ENCODE assay signal across 20 cellular contexts in the genomic region with DNA sequence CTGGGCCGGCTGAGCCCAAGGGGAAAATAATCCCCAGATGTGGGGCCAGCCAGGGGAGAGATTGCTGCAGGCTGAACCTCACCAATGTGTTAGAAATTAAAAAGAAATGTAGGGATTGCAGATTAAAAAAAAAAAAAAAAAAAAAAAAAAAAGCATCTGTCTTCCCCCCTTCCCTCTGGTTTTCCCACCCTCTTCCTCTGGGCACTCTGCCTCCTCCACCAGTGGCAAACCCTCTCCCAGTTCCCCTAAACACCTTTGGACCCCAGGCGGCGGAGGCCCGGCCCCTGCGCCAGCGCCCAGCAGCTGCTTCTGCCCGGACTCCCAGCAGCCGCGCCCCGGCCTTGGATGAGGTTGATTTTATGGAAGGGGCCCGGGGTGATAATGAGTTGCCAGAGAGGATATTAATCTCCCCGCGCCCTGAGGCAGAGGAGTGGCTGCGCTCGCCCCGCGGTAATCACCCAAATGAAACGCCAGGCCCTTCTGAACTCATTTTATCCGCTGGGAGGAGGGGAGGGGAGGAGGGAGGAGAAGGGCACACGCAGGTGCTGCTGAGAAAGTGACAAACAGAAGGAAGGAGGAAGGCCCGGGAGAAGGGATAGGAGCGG. TPM values are rescaled to one million over a fixed set of nuclear protein-coding genes. Genes with fewer than 3 reads are reported as not detected.
DNase-seq lines count a peak whose midpoint lies in the region; ATAC-seq, FAIRE-seq and TF ChIP-seq lines count a peak whose summit lies in the region.
"Had no signal": no experiment of that assay in that cellular context is flagged by ENCODE, and none has a peak within 500 bp of the region (broad histone marks: within the 10 kb centered on the region; RNA-seq: fewer than 3 reads in every experiment).

No MANE protein-coding gene starts in this region.

- H3K27me3 ChIP-seq in SK-N-SH (ENCODE audit: insufficient read depth), result peaks cover 98% of the 10 kb centered on the region
- H3K27me3 ChIP-seq in pancreas, result no peaks in the 10 kb centered on the region

- no peak for TF ChIP-seq RAD21 in SK-N-SH (IDR thresholded peaks at IDR 0.05; ENCODE audit: low read length)

- POLR2A ChIA-PET in SK-N-SH (lab: Yijun Ruan, JAX), result no interaction called here
- POLR2A ChIA-PET in HEK293T (lab: Yijun Ruan, JAX), result interaction anchor here (1.0 to 3.5 kb wide), 2 partner anchors 7 to 94 kb away, joined by 3 to 15 read pairs; a partner anchor contains a TSS

- TF ChIP-seq CTCF in SK-N-SH (IDR thresholded peaks at IDR 0.05) (no peak), pancreas (IDR thresholded peaks at IDR 0.05) (no peak)

- H3K27ac ChIP-seq in SK-N-SH (ENCODE audit: low read depth in 2 of 2, low read length in 1 of 2), result no peak overlapping the region
- peak overlapping the region; percentile 42 to 90 (median 68) for H3K27ac ChIP-seq in pancreas
- H3K27ac ChIP-seq: A549, stomach had no signal

- DNase-seq in SK-N-SH (peak; percentile 65), HEK293T (ENCODE audit: extremely low spot score) (no peak), epidermal melanocyte (ENCODE audit: insufficient read length, low spot score) (peak; percentile 18), pancreas (peak in 2 of 6 donors; percentile 14 to 25), NCI-H226 (no peak), NCI-H1092 treated with DMSO at 0.1 percent for 48 hours (lab: John Stamatoyannopoulos, UW) (no peak)
- no peak for DNase-seq in stimulated activated CD4-positive, alpha-beta T cell treated with anti-CD3 and anti-CD28 coated beads, Interleukin-12 subunit alpha, Interleukin-12 subunit beta, amount 100 ng/mL, for 4 hours
- DNase-seq: activated CD8-positive, alpha-beta T cell treated with anti-CD3 and anti-CD28 coated beads for 36 hours; activated naive CD4-positive, alpha-beta T cell; effector memory CD8-positive, alpha-beta T cell; natural killer cell; NCI-H2029; SHP77; stomach had no signal

- peaks cover 3% of the 10 kb centered on the region for H3F3A ChIP-seq in SK-N-SH (replicated peaks; ENCODE audit: insufficient read depth)

- CTCF ChIA-PET in SK-N-SH (lab: Yijun Ruan, JAX) (interaction anchor here (1.0 to 2.7 kb wide), 5 partner anchors 16 to 270 kb away, joined by 3 to 9 read pairs (median 4); no protein-coding TSS in a partner anchor), HEK293T (lab: Yijun Ruan, JAX) (no interaction called here)

- FAIRE-seq in pancreas (lab: Jason Lieb, UNC), result no peak
- FAIRE-seq: A549, bronchial epithelial cell, H54 had no signal

- H3K4me3 ChIP-seq in SK-N-SH (ENCODE audit: low read depth in 2 of 2, low read length in 1 of 2) (no peak overlapping the region), pancreas (peak overlapping the region in 2 of 4 donors; percentile 22 to 84)
- H3K4me3 ChIP-seq: A549 had no signal

- no peak overlapping the region for H3K9ac ChIP-seq in SK-N-SH

- H2AFZ ChIP-seq in SK-N-SH (ENCODE audit: low read depth), result no peak overlapping the region

- H3K36me3 ChIP-seq in SK-N-SH (replicated peaks in 1 of 2; ENCODE audit: control insufficient read depth in 1 of 2, insufficient read depth in 2 of 2, low read length in 1 of 2), result no peaks in the 10 kb centered on the region
- H3K36me3 ChIP-seq in pancreas, result no peaks in the 10 kb centered on the region
- H3K36me3 ChIP-seq: stomach had no signal

- H4K20me1 ChIP-seq in SK-N-SH (ENCODE audit: insufficient read depth), result peaks cover 11% of the 10 kb centered on the region

- H3K9me3 ChIP-seq in SK-N-SH (no peaks in the 10 kb centered on the region), pancreas (no peaks in the 10 kb centered on the region)
- H3K9me3 ChIP-seq: A549, stomach had no signal

- peaks cover 10 to 15% of the 10 kb centered on the region in 2 experiments; a peak in 3 of 4 replicates for H3K4me1 ChIP-seq in SK-N-SH (ENCODE audit: control insufficient read depth in 1 of 2, insufficient read depth in 2 of 2, low read depth in 1 of 2, low read length in 1 of 2)
- H3K4me1 ChIP-seq in pancreas, result peaks cover 0 to 10% (median 0%) of the 10 kb centered on the region in 3 donors

- no peaks in the 10 kb centered on the region for H3K9me2 ChIP-seq in SK-N-SH

- 12% methylated on average over 22 of the region's 22 CpGs for WGBS in SK-N-SH (ENCODE audit: low lambda C conversion rate)
- WGBS in pancreas, 2 donors, result 52 to 60% methylated on average over 22 of the region's 22 CpGs

- intact Hi-C loops in pancreas (cut with DNase I), result loop anchor here in 1 of 3 donors (10.0 kb wide), 1 partner anchor 131 kb away; a partner anchor contains a TSS

- no peak for TF ChIP-seq EP300 in SK-N-SH (IDR thresholded peaks at IDR 0.05; ENCODE audit: borderline replicate concordance in 1 of 2, low read depth in 1 of 2, low read length in 1 of 2)

- ATAC-seq in SK-N-SH treated with all-trans-retinoic acid at 6 μM for 48 hours (no peak; the same call in 1 of the 3 replicates), pancreas (peak in 1 of 4 donors; percentile 3)
- ATAC-seq: A549; activated CD8-positive, alpha-beta T cell treated with anti-CD3 and anti-CD28 coated beads for 36 hours; effector memory CD8-positive, alpha-beta T cell; natural killer cell had no signal

- H3K4me2 ChIP-seq in SK-N-SH, result peak overlapping the region; percentile 66
- H3K4me2 ChIP-seq: A549 had no signal

- no peaks in the 10 kb centered on the region for H3K79me2 ChIP-seq in SK-N-SH (ENCODE audit: insufficient read depth)

TF ChIP-seq in SK-N-SH, 30 proteins besides CTCF, POLR2A, EP300 and RAD21:
- TF ChIP-seq RFX5 (IDR thresholded peaks at IDR 0.05; ENCODE audit: low read length), result no peak

TF ChIP-seq in SK-N-SH treated with all-trans-retinoic acid at 6 μM for 48 hours, 23 proteins besides CTCF, POLR2A, EP300 and RAD21 (continues in another document):
- TF ChIP-seq ZFP30 (CRISPR knock-in tag; IDR thresholded peaks at IDR 0.05), result no peak
- no peak for TF ChIP-seq GLIS3 (CRISPR knock-in tag; IDR thresholded peaks at IDR 0.05)
- TF ChIP-seq, protein P1, sequence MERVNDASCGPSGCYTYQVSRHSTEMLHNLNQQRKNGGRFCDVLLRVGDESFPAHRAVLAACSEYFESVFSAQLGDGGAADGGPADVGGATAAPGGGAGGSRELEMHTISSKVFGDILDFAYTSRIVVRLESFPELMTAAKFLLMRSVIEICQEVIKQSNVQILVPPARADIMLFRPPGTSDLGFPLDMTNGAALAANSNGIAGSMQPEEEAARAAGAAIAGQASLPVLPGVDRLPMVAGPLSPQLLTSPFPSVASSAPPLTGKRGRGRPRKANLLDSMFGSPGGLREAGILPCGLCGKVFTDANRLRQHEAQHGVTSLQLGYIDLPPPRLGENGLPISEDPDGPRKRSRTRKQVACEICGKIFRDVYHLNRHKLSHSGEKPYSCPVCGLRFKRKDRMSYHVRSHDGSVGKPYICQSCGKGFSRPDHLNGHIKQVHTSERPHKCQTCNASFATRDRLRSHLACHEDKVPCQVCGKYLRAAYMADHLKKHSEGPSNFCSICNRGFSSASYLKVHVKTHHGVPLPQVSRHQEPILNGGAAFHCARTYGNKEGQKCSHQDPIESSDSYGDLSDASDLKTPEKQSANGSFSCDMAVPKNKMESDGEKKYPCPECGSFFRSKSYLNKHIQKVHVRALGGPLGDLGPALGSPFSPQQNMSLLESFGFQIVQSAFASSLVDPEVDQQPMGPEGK (CRISPR knock-in tag; IDR thresholded peaks at IDR 0.05; ENCODE audit: borderline replicate concordance), result no peak
- TF ChIP-seq OSR1 (CRISPR knock-in tag; IDR thresholded peaks at IDR 0.05), result no peak
- TF ChIP-seq BACH2 (CRISPR knock-in tag; IDR thresholded peaks at IDR 0.05; ENCODE audit: borderline replicate concordance), result no peak

TF ChIP-seq in HEK293T, 16 proteins besides CTCF, POLR2A, EP300 and RAD21:
- TF ChIP-seq ARNT (IDR thresholded peaks at IDR 0.05) (no peak), FOXK2 (IDR thresholded peaks at IDR 0.05) (no peak), ELF4 (IDR thresholded peaks at IDR 0.05) (no peak), CTBP1 (IDR thresholded peaks at IDR 0.05; ENCODE audit: borderline replicate concordance) (peak; percentile 85; the same call in 1 of the 2 replicates), TARDBP (IDR thresholded peaks at IDR 0.05) (no peak), LEF1 (IDR thresholded peaks at IDR 0.05; ENCODE audit: borderline replicate concordance) (no peak)

RNA-seq across cellular contexts. Expression of a gene that starts 6.9 kb away (rescaled TPM):
- polyA plus RNA-seq in SK-N-SH (2012; rRNA removed) (not detected in 2 replicates), pancreas (10 to 100 TPM; 21.0 to 47.3 TPM)
- polyA plus RNA-seq in SK-N-SH (2012; cell fraction: cytosol; rRNA removed), result not detected in 2 replicates
- polyA plus RNA-seq in SK-N-SH (2012; cell fraction: nucleus; rRNA removed), result not detected in 2 replicates
- 10 to 100 TPM; 15.6 to 33.8 (median 21.9) TPM for total RNA-seq in pancreas
- total RNA-seq: activated CD8-positive, alpha-beta T cell treated with anti-CD3 and anti-CD28 coated beads for 36 hours; bronchial epithelial cell; glomerular endothelial cell; LHCN-M2; natural killer cell had no signal

RNA-seq across cellular contexts. Expression of a gene that starts 54.0 kb away (rescaled TPM):
- polyA plus RNA-seq in SK-N-SH (2012; rRNA removed) (18.1 and 21.2 TPM in 2 replicates), pancreas (10 to 100 TPM in 1 of 2 donors, 1 to 10 TPM in 1; 8.5 to 11.1 TPM)
- 9.9 and 11.3 TPM in 2 replicates for polyA plus RNA-seq in SK-N-SH (2012; cell fraction: cytosol; rRNA removed)
- 53.1 and 72.3 TPM in 2 replicates for polyA plus RNA-seq in SK-N-SH (2012; cell fraction: nucleus; rRNA removed)
- total RNA-seq in pancreas, result 10 to 100 TPM in 1 of 6 donors, 1 to 10 TPM in 5; 7.2 to 12.9 (median 8.7) TPM

Comparison
In these comparisons a context has a peak if more than half of its experiments do, and no peak if none do; other contexts are left out.
1. DNase-seq: peak in SK-N-SH (single experiment) and epidermal melanocyte (single experiment); none in HEK293T (single experiment), stimulated activated CD4-positive, alpha-beta T cell treated with anti-CD3 and anti-CD28 coated beads, Interleukin-12 subunit alpha, Interleukin-12 subunit beta, amount 100 ng/mL, for 4 hours (single experiment), NCI-H226 (single experiment) and NCI-H1092 treated with DMSO at 0.1 percent for 48 hours (single experiment).
2. H3K27ac ChIP-seq: peak in pancreas (4 of 4); none in SK-N-SH (0 of 2).
3. RNA of a gene that starts 6.9 kb away (polyA plus RNA-seq): 21.0 to 47.3 TPM in pancreas; not detected in SK-N-SH; every median in the first group is over 10 times any median in the second.